ENCODE assay signal across 1 cellular context in the genomic region with DNA sequence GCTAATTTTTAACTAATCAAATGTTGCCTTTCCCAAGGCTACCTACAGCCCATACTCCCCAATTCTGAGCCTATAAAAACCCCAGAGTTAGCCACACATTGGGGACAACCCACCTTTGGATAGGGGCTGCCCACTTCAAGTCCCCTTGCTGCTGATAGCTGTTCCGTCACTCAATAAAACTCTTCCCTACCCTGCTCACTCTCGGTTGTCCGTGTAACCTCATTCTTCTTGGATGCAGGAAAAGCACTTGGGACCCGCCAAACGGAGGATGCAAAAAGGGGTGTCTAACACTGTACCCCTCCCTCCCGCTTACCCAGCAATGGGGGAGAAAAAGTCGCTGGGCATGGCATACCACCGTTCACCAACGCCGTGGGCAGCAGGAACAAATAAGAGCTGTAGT.
TF ChIP-seq lines count a peak whose summit lies in the region.

No MANE protein-coding gene starts in this region.

TF ChIP-seq in WTC11, 78 proteins besides CTCF, POLR2A, EP300 and RAD21 (continued from another document):
- TF ChIP-seq, protein P1, sequence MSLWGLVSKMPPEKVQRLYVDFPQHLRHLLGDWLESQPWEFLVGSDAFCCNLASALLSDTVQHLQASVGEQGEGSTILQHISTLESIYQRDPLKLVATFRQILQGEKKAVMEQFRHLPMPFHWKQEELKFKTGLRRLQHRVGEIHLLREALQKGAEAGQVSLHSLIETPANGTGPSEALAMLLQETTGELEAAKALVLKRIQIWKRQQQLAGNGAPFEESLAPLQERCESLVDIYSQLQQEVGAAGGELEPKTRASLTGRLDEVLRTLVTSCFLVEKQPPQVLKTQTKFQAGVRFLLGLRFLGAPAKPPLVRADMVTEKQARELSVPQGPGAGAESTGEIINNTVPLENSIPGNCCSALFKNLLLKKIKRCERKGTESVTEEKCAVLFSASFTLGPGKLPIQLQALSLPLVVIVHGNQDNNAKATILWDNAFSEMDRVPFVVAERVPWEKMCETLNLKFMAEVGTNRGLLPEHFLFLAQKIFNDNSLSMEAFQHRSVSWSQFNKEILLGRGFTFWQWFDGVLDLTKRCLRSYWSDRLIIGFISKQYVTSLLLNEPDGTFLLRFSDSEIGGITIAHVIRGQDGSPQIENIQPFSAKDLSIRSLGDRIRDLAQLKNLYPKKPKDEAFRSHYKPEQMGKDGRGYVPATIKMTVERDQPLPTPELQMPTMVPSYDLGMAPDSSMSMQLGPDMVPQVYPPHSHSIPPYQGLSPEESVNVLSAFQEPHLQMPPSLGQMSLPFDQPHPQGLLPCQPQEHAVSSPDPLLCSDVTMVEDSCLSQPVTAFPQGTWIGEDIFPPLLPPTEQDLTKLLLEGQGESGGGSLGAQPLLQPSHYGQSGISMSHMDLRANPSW (CRISPR knock-in tag; conservative IDR thresholded peaks at IDR 0.05; ENCODE audit: low read depth), result no peak
- TF ChIP-seq ATF1 (CRISPR knock-in tag; IDR thresholded peaks at IDR 0.05) (no peak), ZNF219 (CRISPR knock-in tag; IDR thresholded peaks at IDR 0.05; ENCODE audit: borderline replicate concordance) (no peak), NR3C1 (CRISPR knock-in tag; conservative IDR thresholded peaks at IDR 0.05; ENCODE audit: low read depth) (no peak), SMAD4 (CRISPR knock-in tag; IDR thresholded peaks at IDR 0.05) (no peak), FOXK1 (CRISPR knock-in tag; IDR thresholded peaks at IDR 0.05) (no peak)
